In genomic region chr1:183101841-183102276, GRCh38 we compare ENCODE assay signal across 10 cellular contexts.
DNase-seq lines count a peak whose midpoint lies in the region; ATAC-seq and TF ChIP-seq lines count a peak whose summit lies in the region.
"Had no signal": no experiment of that assay in that cellular context is flagged by ENCODE, and none has a peak within 500 bp of the region (broad histone marks: within the 10 kb centered on the region; RNA-seq: fewer than 3 reads in every experiment).

No MANE protein-coding gene starts in this region.

- POLR2A ChIA-PET in CD4-positive, alpha-beta T cell (lab: Charles Lee), result no interaction called here

- H3K4me3 Mint-ChIP-seq in CD4-positive, alpha-beta T cell, result no peak overlapping the region

- DNase-seq in CD1c-positive myeloid dendritic cell (ENCODE audit: extremely low spot score) (peak; percentile 28), SIG-M5 treated with dmso at 0.1 percent for 504 hours (lab: John Stamatoyannopoulos, UW; ENCODE audit: unreplicated experiment) (peak; percentile 93), putamen (ENCODE audit: low spot score) (no peak)
- no peak for DNase-seq in CD4-positive, alpha-beta T cell
- DNase-seq in activated naive CD4-positive, alpha-beta T cell treated with anti-CD3 and anti-CD28 coated beads, Interleukin-2, amount 50 U/mL, for 72 hours (ENCODE audit: low spot score in 2 of 2), result no peak
- no peak for DNase-seq in central memory CD4-positive, alpha-beta T cell
- DNase-seq: NCI-H526 treated with DMSO at 0.1 percent for 48 hours had no signal

- TF ChIP-seq CTCF in CD4-positive, alpha-beta T cell (IDR thresholded peaks at IDR 0.05), result no peak

- intact Hi-C loops in CD4-positive, alpha-beta T cell (cut with DNase I, micrococcal nuclease), result no loop called here

- H3K27me3 Mint-ChIP-seq in CD4-positive, alpha-beta T cell, result peaks cover 19% of the 10 kb centered on the region

- ATAC-seq in HG02623 (IDR thresholded peaks at IDR 0.05; ENCODE audit: unreplicated experiment), result peak; percentile 72
- ATAC-seq in CD4-positive, alpha-beta T cell (ENCODE audit: poor library complexity), result no peak
- ATAC-seq in activated naive CD4-positive, alpha-beta T cell treated with anti-CD3 and anti-CD28 coated beads, Interleukin-2, amount 50 U/mL, for 72 hours, result no peak
- ATAC-seq: activated CD4-positive, CD25-positive, alpha-beta regulatory T cell treated with anti-CD3 and anti-CD28 coated beads, Interleukin-2, amount 50 U/mL, for 24 hours had no signal

- no peaks in the 10 kb centered on the region for H3K4me1 Mint-ChIP-seq in CD4-positive, alpha-beta T cell (ENCODE audit: low read depth)

- H3K27ac Mint-ChIP-seq in CD4-positive, alpha-beta T cell, result no peak overlapping the region
- H3K27ac Mint-ChIP-seq in activated naive CD4-positive, alpha-beta T cell treated with anti-CD3 and anti-CD28 coated beads, Interleukin-2, amount 50 U/mL, for 72 hours, result no peak overlapping the region

- H3K9me3 Mint-ChIP-seq in CD4-positive, alpha-beta T cell, result no peaks in the 10 kb centered on the region
- H3K9me3 Mint-ChIP-seq in activated naive CD4-positive, alpha-beta T cell treated with anti-CD3 and anti-CD28 coated beads, Interleukin-2, amount 50 U/mL, for 72 hours, result no peaks in the 10 kb centered on the region

- no peak overlapping the region for H3K9ac ChIP-seq in mucosa of rectum (ENCODE audit: low read depth in 1 of 2, low read length in 2 of 2)

- CTCF ChIA-PET in CD4-positive, alpha-beta T cell (lab: Charles Lee), result no interaction called here

- H3K36me3 ChIP-seq in mucosa of rectum (ENCODE audit: control insufficient read depth in 2 of 2, insufficient read depth in 2 of 2, low read length in 2 of 2), result peaks cover 0 to 4% of the 10 kb centered on the region in 2 donors

- no peaks in the 10 kb centered on the region for H3K9me3 ChIP-seq in mucosa of rectum (ENCODE audit: control insufficient read depth in 2 of 2, low read length in 2 of 2)
- no peaks in the 10 kb centered on the region for H3K9me3 ChIP-seq in CD4-positive, alpha-beta T cell (ENCODE audit: control insufficient read depth, low read length)

- H3K4me3 ChIP-seq in mucosa of rectum (ENCODE audit: low read length in 2 of 2), result no peak overlapping the region

- H3K4me1 ChIP-seq in mucosa of rectum (ENCODE audit: control insufficient read depth in 2 of 2, insufficient read depth in 2 of 2, low read length in 2 of 2), result peaks cover 0 to 18% of the 10 kb centered on the region in 2 donors

- peak overlapping the region; percentile 35 to 45 for H3K27ac ChIP-seq in mucosa of rectum (ENCODE audit: low read depth in 2 of 2, low read length in 2 of 2)
- H3K27ac ChIP-seq in CD4-positive, alpha-beta T cell (ENCODE audit: low read depth, low read length), result no peak overlapping the region

- H3K36me3 Mint-ChIP-seq in CD4-positive, alpha-beta T cell (ENCODE audit: low read depth), result no peaks in the 10 kb centered on the region
- H3K36me3 Mint-ChIP-seq in activated naive CD4-positive, alpha-beta T cell treated with anti-CD3 and anti-CD28 coated beads, Interleukin-2, amount 50 U/mL, for 72 hours, result no peaks in the 10 kb centered on the region

- no peaks in the 10 kb centered on the region for H3K27me3 ChIP-seq in mucosa of rectum (ENCODE audit: control insufficient read depth in 2 of 2, insufficient read depth in 2 of 2, low read length in 2 of 2)
- no peaks in the 10 kb centered on the region for H3K27me3 ChIP-seq in CD4-positive, alpha-beta T cell (ENCODE audit: control insufficient read depth, insufficient read depth, low read length)

Comparison
In these comparisons a context has a peak if more than half of its experiments do, and no peak if none do; other contexts are left out.
1. DNase-seq: peak in CD1c-positive myeloid dendritic cell (single experiment) and SIG-M5 treated with dmso at 0.1 percent for 504 hours (single experiment); none in CD4-positive, alpha-beta T cell (0 of 10), activated naive CD4-positive, alpha-beta T cell treated with anti-CD3 and anti-CD28 coated beads, Interleukin-2, amount 50 U/mL, for 72 hours (0 of 2), putamen (single experiment) and central memory CD4-positive, alpha-beta T cell (single experiment).